8 cellular contexts compared by ENCODE assay signal in genomic region chr5:163565931-163566608, GRCh38.
DNase-seq lines count a peak whose midpoint lies in the region; ATAC-seq and TF ChIP-seq lines count a peak whose summit lies in the region.

No MANE protein-coding gene starts in this region.

- H3K9me3 ChIP-seq in RWPE2 (ENCODE audit: severe bottlenecking) (no peaks in the 10 kb centered on the region), breast epithelium (no peaks in the 10 kb centered on the region)

- DNase-seq in NCI-H510A treated with DMSO at 0.1 percent for 48 hours (lab: John Stamatoyannopoulos, UW): peak; percentile 3
- no peak for DNase-seq in NCI-H510A (lab: John Stamatoyannopoulos, UW)
- DNase-seq in RWPE2 (ENCODE audit: low spot score): no peak
- no peak for DNase-seq in breast epithelium (ENCODE audit: low spot score in 2 of 2)
- peak; percentile 12 for DNase-seq in kidney glomerular epithelial cell (lab: John Stamatoyannopoulos, UW)
- DNase-seq in stimulated activated CD4-positive, alpha-beta T cell treated with anti-CD3 and anti-CD28 coated beads, Interleukin-1b, Interleukin-23, amount 100 ng/mL, for 48 hours: peak; percentile 26
- no peak for DNase-seq in pons (ENCODE audit: low spot score)

- no peak overlapping the region for H3K27ac ChIP-seq in RWPE2 (ENCODE audit: poor library complexity, severe bottlenecking)
- H3K27ac ChIP-seq in breast epithelium: no peak overlapping the region

- H3K4me3 ChIP-seq in RWPE2 (ENCODE audit: severe bottlenecking): peak overlapping the region; percentile 3
- H3K4me3 ChIP-seq in breast epithelium: peak overlapping the region; percentile 19 to 57 (median 42)

- TF ChIP-seq CTCF in RWPE2 (IDR thresholded peaks at IDR 0.05; ENCODE audit: poor library complexity, severe bottlenecking) (peak; percentile 30), breast epithelium (IDR thresholded peaks at IDR 0.05) (no peak)

- H3K4me1 ChIP-seq in RWPE2 (ENCODE audit: insufficient read depth, poor library complexity, severe bottlenecking) (no peaks in the 10 kb centered on the region), breast epithelium (no peaks in the 10 kb centered on the region)

- H3K27me3 ChIP-seq in RWPE2 (ENCODE audit: insufficient read depth, poor library complexity, severe bottlenecking): peaks cover 39% of the 10 kb centered on the region
- H3K27me3 ChIP-seq in breast epithelium: no peaks in the 10 kb centered on the region

- intact Hi-C loops in breast epithelium (cut with DNase I; ENCODE audit: low total_unique reads): no loop called here

- ATAC-seq in HG02840 (IDR thresholded peaks at IDR 0.05; ENCODE audit: low FRiP score, unreplicated experiment) (peak; percentile 49), RWPE2 (ENCODE audit: low read depth) (peak; percentile 78)

- TF ChIP-seq POLR2A in breast epithelium (IDR thresholded peaks at IDR 0.05): no peak

- no peaks in the 10 kb centered on the region for H3K36me3 ChIP-seq in RWPE2 (ENCODE audit: low read depth)
- no peaks in the 10 kb centered on the region for H3K36me3 ChIP-seq in breast epithelium

Comparison
In these comparisons a context has a peak if more than half of its experiments do, and no peak if none do; other contexts are left out.
1. DNase-seq: peak in NCI-H510A treated with DMSO at 0.1 percent for 48 hours (single experiment), kidney glomerular epithelial cell (single experiment) and stimulated activated CD4-positive, alpha-beta T cell treated with anti-CD3 and anti-CD28 coated beads, Interleukin-1b, Interleukin-23, amount 100 ng/mL, for 48 hours (single experiment); none in NCI-H510A (single experiment), RWPE2 (single experiment), breast epithelium (0 of 2) and pons (single experiment).